In the genomic region with DNA sequence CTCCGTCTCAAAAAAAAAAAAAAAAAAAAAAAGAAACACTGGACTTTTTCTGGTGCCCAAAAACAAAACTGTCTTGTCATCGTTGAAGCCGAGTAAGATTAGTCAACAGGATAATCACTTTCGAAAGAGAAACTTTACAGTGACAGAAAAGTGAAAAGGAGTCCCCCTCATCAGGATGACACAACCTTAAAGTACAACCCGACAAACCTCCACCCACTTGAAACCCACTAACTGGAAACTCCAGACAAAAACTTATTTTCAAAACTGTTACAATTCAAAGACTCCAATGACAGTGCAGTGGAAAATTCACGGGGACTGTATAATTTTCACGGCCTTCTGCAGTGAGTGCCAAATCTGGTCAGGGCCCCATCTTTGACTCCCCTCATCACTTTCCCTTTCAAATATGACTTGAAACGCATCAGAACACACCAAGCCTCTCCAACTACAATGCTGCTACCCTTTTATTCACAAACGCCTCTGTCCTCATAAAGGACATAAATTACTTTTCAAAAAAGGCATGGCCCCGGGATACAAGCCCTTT, we compare ENCODE assay signal across 8 cellular contexts. TPM values are rescaled to one million over a fixed set of nuclear protein-coding genes. Genes with fewer than 3 reads are reported as not detected.
A peak's percentile ranks its signal among the peaks of the same experiment; 100 is the strongest.
DNase-seq lines count a peak whose midpoint lies in the region; ATAC-seq, FAIRE-seq and TF ChIP-seq lines count a peak whose summit lies in the region.

No MANE protein-coding gene starts in this region.

- H3K4me1 ChIP-seq in endothelial cell of umbilical vein (ENCODE audit: control insufficient read depth, extremely low read depth, insufficient read depth, low read length) (peaks cover 16% of the 10 kb centered on the region), neuron (ENCODE audit: insufficient read depth, low read length) (peaks cover 9% of the 10 kb centered on the region), vagina (peaks cover 37% of the 10 kb centered on the region)

- no peak for TF ChIP-seq POLR2A in endothelial cell of umbilical vein (IDR thresholded peaks at IDR 0.05; ENCODE audit: low read depth, low read length)
- no peak for TF ChIP-seq POLR2A in vagina (IDR thresholded peaks at IDR 0.05)

- peak overlapping the region; percentile 94 for H3K4me3 Mint-ChIP-seq in activated B cell treated with CpG ODN at 0.5 μM for 24 hours

- H3K27ac ChIP-seq in endothelial cell of umbilical vein (ENCODE audit: insufficient read depth, low read depth, low read length) (peak overlapping the region; percentile 81), vagina (peak overlapping the region; percentile 99)

- BruUV-seq in endothelial cell of umbilical vein (replicated peaks; lab: Mats Ljungman, UMichigan) = TSS peak; percentile 52

- peaks cover 56% of the 10 kb centered on the region for H3K79me2 ChIP-seq in endothelial cell of umbilical vein (ENCODE audit: control insufficient read depth, insufficient read depth, low read length)

- dilution Hi-C loops in endothelial cell of umbilical vein (cut with MboI; ENCODE audit: extremely low pct_ligation_motif_present, low sequenced_read_pairs) = no loop called here

- no peak for FAIRE-seq in endothelial cell of umbilical vein (lab: Jason Lieb, UNC)

- H4K20me1 ChIP-seq in endothelial cell of umbilical vein (replicated peaks; ENCODE audit: control insufficient read depth, extremely low read depth, insufficient read depth, low read length) = no peaks in the 10 kb centered on the region

- no peaks in the 10 kb centered on the region for H3K27me3 ChIP-seq in endothelial cell of umbilical vein (ENCODE audit: control insufficient read depth in 2 of 2, insufficient read depth in 2 of 2, low read length in 2 of 2)
- no peaks in the 10 kb centered on the region for H3K27me3 ChIP-seq in neuron (ENCODE audit: insufficient read depth, low read length)
- H3K27me3 ChIP-seq in vagina = no peaks in the 10 kb centered on the region

- H3K36me3 Mint-ChIP-seq in activated B cell treated with CpG ODN at 0.5 μM for 24 hours (ENCODE audit: low read depth) = peaks cover 6% of the 10 kb centered on the region

- H3K27me3 Mint-ChIP-seq in activated B cell treated with CpG ODN at 0.5 μM for 24 hours = no peaks in the 10 kb centered on the region

- DNase-seq in AG08396 (ENCODE audit: low spot score) (peak; percentile 49), activated B cell treated with CpG ODN at 0.5 μM for 24 hours (no peak), endothelial cell of umbilical vein (ENCODE audit: low read depth, low spot score) (no peak), vagina (ENCODE audit: extremely low spot score in 2 of 2) (no peak), DMS153 treated with DMSO at 0.1 percent for 48 hours (lab: John Stamatoyannopoulos, UW; ENCODE audit: unreplicated experiment) (no peak)

- no peaks in the 10 kb centered on the region for H3K9me3 Mint-ChIP-seq in activated B cell treated with CpG ODN at 0.5 μM for 24 hours

- H3K36me3 ChIP-seq in endothelial cell of umbilical vein (ENCODE audit: control insufficient read depth in 2 of 2, extremely low read depth in 1 of 2, insufficient read depth in 2 of 2, low read length in 2 of 2) = no peaks in the 10 kb centered on the region
- H3K36me3 ChIP-seq in neuron (ENCODE audit: insufficient read depth, low read length) = no peaks in the 10 kb centered on the region
- H3K36me3 ChIP-seq in vagina = no peaks in the 10 kb centered on the region

- H3K4me3 ChIP-seq in endothelial cell of umbilical vein (replicated peaks in 1 of 3; ENCODE audit: insufficient read depth in 1 of 3, low read depth in 1 of 3, low read length in 3 of 3) = peak overlapping the region; percentile 71 to 83 (median 81)
- H3K4me3 ChIP-seq in neuron (ENCODE audit: low read length) = peak overlapping the region; percentile 66
- H3K4me3 ChIP-seq in vagina = peak overlapping the region; percentile 78 to 91

- H3K9me3 ChIP-seq in endothelial cell of umbilical vein (replicated peaks; ENCODE audit: control insufficient read depth, insufficient read depth, low read length) (no peaks in the 10 kb centered on the region), neuron (ENCODE audit: low read length) (no peaks in the 10 kb centered on the region), vagina (no peaks in the 10 kb centered on the region)

- intact Hi-C loops in activated B cell treated with CpG ODN at 0.5 μM for 24 hours (cut with micrococcal nuclease) = loop anchor here (1.0 to 5.0 kb wide), 6 partner anchors 18 to 197 kb away; a partner anchor contains a TSS
- intact Hi-C loops in endothelial cell of umbilical vein (cut with micrococcal nuclease) = loop anchor here (1.0 to 10.0 kb wide), 7 partner anchors 12 to 349 kb away; a partner anchor contains a TSS
- intact Hi-C loops in vagina (cut with DNase I) = no loop called here

- peak overlapping the region; percentile 94 for H3K9ac ChIP-seq in endothelial cell of umbilical vein (replicated peaks; ENCODE audit: extremely low read depth, insufficient read depth, low read length)

- H2AFZ ChIP-seq in endothelial cell of umbilical vein (ENCODE audit: low read depth, low read length) (no peak overlapping the region), neuron (ENCODE audit: low read depth, low read length) (no peak overlapping the region)

- CTCF ChIA-PET in activated B cell treated with CpG ODN at 0.5 μM for 24 hours (lab: Charles Lee) = interaction anchor here (0.8 kb wide), 1 partner anchor 243 kb away, joined by 4 read pairs; no protein-coding TSS in a partner anchor
- CTCF ChIA-PET in endothelial cell of umbilical vein (lab: Charles Lee) = interaction anchor here (0.6 to 2.6 kb wide), 9 partner anchors 11 to 271 kb away, joined by 3 to 10 read pairs (median 4); a partner anchor contains a TSS

- peaks cover 44% of the 10 kb centered on the region for H3K4me1 Mint-ChIP-seq in activated B cell treated with CpG ODN at 0.5 μM for 24 hours

- no peaks in the 10 kb centered on the region for H3K9me1 ChIP-seq in endothelial cell of umbilical vein (replicated peaks; ENCODE audit: control insufficient read depth, extremely low read depth, insufficient read depth, low read length)

- POLR2A ChIA-PET in activated B cell treated with CpG ODN at 0.5 μM for 24 hours (lab: Charles Lee) (interaction anchor here (0.6 to 2.7 kb wide), 14 partner anchors 17 to 758 kb away, joined by 3 to 16 read pairs (median 6); a partner anchor contains a TSS), endothelial cell of umbilical vein (lab: Charles Lee) (interaction anchor here (0.6 to 1.5 kb wide), 4 partner anchors 11 to 197 kb away, joined by 4 to 11 read pairs (median 5); a partner anchor contains a TSS)

- TF ChIP-seq CTCF in activated B cell treated with CpG ODN at 0.5 μM for 24 hours (IDR thresholded peaks at IDR 0.05) = no peak
- no peak for TF ChIP-seq CTCF in endothelial cell of umbilical vein (IDR thresholded peaks at IDR 0.05; ENCODE audit: extremely low read depth in 1 of 2, insufficient read depth in 1 of 2, low read depth in 1 of 2, low read length in 2 of 2)
- no peak for TF ChIP-seq CTCF in vagina (IDR thresholded peaks at IDR 0.05)

- ATAC-seq in GM19351 (IDR thresholded peaks at IDR 0.05; ENCODE audit: unreplicated experiment) (peak; percentile 71), HG03457 (IDR thresholded peaks at IDR 0.05; ENCODE audit: unreplicated experiment) (peak; percentile 63), activated B cell treated with CpG ODN at 0.5 μM for 24 hours (ENCODE audit: low read depth) (peak; percentile 68)

- H3K27ac Mint-ChIP-seq in activated B cell treated with CpG ODN at 0.5 μM for 24 hours = peak overlapping the region; percentile 93

- H3K4me2 ChIP-seq in endothelial cell of umbilical vein (ENCODE audit: insufficient read depth, low read length) = peak overlapping the region; percentile 78

TF ChIP-seq in endothelial cell of umbilical vein, 7 proteins besides CTCF, POLR2A, EP300 and RAD21:
- no peak for TF ChIP-seq EZH2 (IDR thresholded peaks at IDR 0.05; ENCODE audit: borderline replicate concordance, low read depth, low read length, severe bottlenecking)
- no peak for TF ChIP-seq POLR2AphosphoS5 (IDR thresholded peaks at IDR 0.05; ENCODE audit: insufficient read depth, low read depth, low read length)
- no peak for TF ChIP-seq JUN (IDR thresholded peaks at IDR 0.05; ENCODE audit: borderline replicate concordance, insufficient read depth, insufficient read length, low read depth)
- TF ChIP-seq MYC (IDR thresholded peaks at IDR 0.05; ENCODE audit: low read depth, low read length) = no peak
- no peak for TF ChIP-seq GATA2 (IDR thresholded peaks at IDR 0.05; ENCODE audit: insufficient read depth, insufficient read length, low read depth, low read length)
- no peak for TF ChIP-seq FOS (IDR thresholded peaks at IDR 0.05; ENCODE audit: borderline replicate concordance, insufficient read depth, low read length)
- TF ChIP-seq, protein P1, sequence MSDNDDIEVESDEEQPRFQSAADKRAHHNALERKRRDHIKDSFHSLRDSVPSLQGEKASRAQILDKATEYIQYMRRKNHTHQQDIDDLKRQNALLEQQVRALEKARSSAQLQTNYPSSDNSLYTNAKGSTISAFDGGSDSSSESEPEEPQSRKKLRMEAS (IDR thresholded peaks at IDR 0.05; ENCODE audit: insufficient read depth, insufficient read length) = no peak

RNA-seq across cellular contexts. Expression of a gene that starts 1.2 kb away (rescaled TPM):
- total RNA-seq in activated B cell treated with CpG ODN at 0.5 μM for 24 hours (23.2 and 24.4 TPM in 2 replicates), endothelial cell of umbilical vein (116 and 117 TPM in 2 replicates), vagina (82.0 TPM)
- polyA plus RNA-seq in endothelial cell of umbilical vein = 220 and 237 TPM in 2 replicates
- 160 and 189 TPM in 2 replicates for polyA plus RNA-seq in endothelial cell of umbilical vein (2011; cell fraction: cytosol; rRNA removed)
- polyA plus RNA-seq in endothelial cell of umbilical vein (2011; cell fraction: nucleus; rRNA removed) = 313 and 349 TPM in 2 replicates
- polyA plus RNA-seq in endothelial cell of umbilical vein (2012) = 86.2 and 99.2 TPM in 2 replicates
- polyA minus RNA-seq in endothelial cell of umbilical vein = 501 and 575 TPM in 2 replicates
- polyA minus RNA-seq in endothelial cell of umbilical vein (2011; cell fraction: cytosol; rRNA and poly(A)+ RNA removed) = 70.1 TPM
- polyA minus RNA-seq in endothelial cell of umbilical vein (2011; cell fraction: nucleus; rRNA and poly(A)+ RNA removed) = 253 and 436 TPM in 2 replicates

RNA-seq across cellular contexts. Expression of a gene that starts 50.5 kb away (rescaled TPM):
- total RNA-seq in activated B cell treated with CpG ODN at 0.5 μM for 24 hours (19.4 and 21.7 TPM in 2 replicates), endothelial cell of umbilical vein (38.6 and 39.0 TPM in 2 replicates), vagina (18.9 TPM)
- polyA plus RNA-seq in endothelial cell of umbilical vein = 15.2 and 16.6 TPM in 2 replicates
- 10.0 and 11.6 TPM in 2 replicates for polyA plus RNA-seq in endothelial cell of umbilical vein (2011; cell fraction: cytosol; rRNA removed)
- polyA plus RNA-seq in endothelial cell of umbilical vein (2011; cell fraction: nucleus; rRNA removed) = 40.4 and 50.8 TPM in 2 replicates
- 13.6 and 20.5 TPM in 2 replicates for polyA plus RNA-seq in endothelial cell of umbilical vein (2012)
- polyA minus RNA-seq in endothelial cell of umbilical vein = 18.6 and 20.5 TPM in 2 replicates
- 22.9 TPM for polyA minus RNA-seq in endothelial cell of umbilical vein (2011; cell fraction: cytosol; rRNA and poly(A)+ RNA removed)
- polyA minus RNA-seq in endothelial cell of umbilical vein (2011; cell fraction: nucleus; rRNA and poly(A)+ RNA removed) = 23.0 and 25.4 TPM in 2 replicates
